In the genomic region with DNA sequence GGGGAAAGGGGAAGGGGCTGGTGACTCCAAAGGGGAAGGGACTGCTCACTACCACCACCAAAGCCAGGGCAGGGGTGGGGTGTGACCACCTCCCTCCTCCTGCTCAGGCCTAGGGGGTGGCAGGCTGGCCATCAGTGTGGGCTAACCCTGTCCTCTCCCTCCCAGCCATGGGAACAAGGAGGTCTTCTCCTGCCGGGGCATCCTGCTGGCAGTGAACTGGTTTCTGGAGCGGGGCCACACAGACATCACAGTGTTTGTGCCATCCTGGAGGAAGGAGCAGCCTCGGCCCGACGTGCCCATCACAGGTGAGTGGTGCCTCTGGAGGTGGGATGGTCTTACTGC, we compare ENCODE assay signal across 1 cellular context.
TF ChIP-seq lines count a peak whose summit lies in the region.

No MANE protein-coding gene starts in this region.

TF ChIP-seq in HepG2, 621 proteins besides CTCF, POLR2A, EP300 and RAD21:
- TF ChIP-seq NFYC (CRISPR knock-in tag; IDR thresholded peaks at IDR 0.05), result no peak
- TF ChIP-seq REPIN1 (CRISPR knock-in tag; IDR thresholded peaks at IDR 0.05; ENCODE audit: borderline replicate concordance, low read depth), result no peak
- no peak for TF ChIP-seq MLLT10 (CRISPR knock-in tag; IDR thresholded peaks at IDR 0.05)
- no peak for TF ChIP-seq ZKSCAN1 (IDR thresholded peaks at IDR 0.05; ENCODE audit: low read length)
- TF ChIP-seq MAZ (IDR thresholded peaks at IDR 0.05; ENCODE audit: borderline replicate concordance, low read depth, low read length), result no peak
- no peak for TF ChIP-seq MAZ (CRISPR knock-in tag; IDR thresholded peaks at IDR 0.05; ENCODE audit: low read depth)
- TF ChIP-seq ZNF777 (CRISPR knock-in tag; IDR thresholded peaks at IDR 0.05), result no peak
- TF ChIP-seq CBX1 (IDR thresholded peaks at IDR 0.05; ENCODE audit: low read depth), result no peak
- TF ChIP-seq, protein P1, sequence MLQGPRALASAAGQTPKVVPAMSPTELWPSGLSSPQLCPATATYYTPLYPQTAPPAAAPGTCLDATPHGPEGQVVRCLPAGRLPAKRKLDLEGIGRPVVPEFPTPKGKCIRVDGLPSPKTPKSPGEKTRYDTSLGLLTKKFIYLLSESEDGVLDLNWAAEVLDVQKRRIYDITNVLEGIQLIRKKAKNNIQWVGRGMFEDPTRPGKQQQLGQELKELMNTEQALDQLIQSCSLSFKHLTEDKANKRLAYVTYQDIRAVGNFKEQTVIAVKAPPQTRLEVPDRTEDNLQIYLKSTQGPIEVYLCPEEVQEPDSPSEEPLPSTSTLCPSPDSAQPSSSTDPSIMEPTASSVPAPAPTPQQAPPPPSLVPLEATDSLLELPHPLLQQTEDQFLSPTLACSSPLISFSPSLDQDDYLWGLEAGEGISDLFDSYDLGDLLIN (CRISPR knock-in tag; IDR thresholded peaks at IDR 0.05; ENCODE audit: borderline replicate concordance), result no peak
- no peak for TF ChIP-seq SRSF9 (IDR thresholded peaks at IDR 0.05; ENCODE audit: borderline replicate concordance, insufficient read depth, low read depth, low read length, poor library complexity, severe bottlenecking)
- TF ChIP-seq, protein P2, sequence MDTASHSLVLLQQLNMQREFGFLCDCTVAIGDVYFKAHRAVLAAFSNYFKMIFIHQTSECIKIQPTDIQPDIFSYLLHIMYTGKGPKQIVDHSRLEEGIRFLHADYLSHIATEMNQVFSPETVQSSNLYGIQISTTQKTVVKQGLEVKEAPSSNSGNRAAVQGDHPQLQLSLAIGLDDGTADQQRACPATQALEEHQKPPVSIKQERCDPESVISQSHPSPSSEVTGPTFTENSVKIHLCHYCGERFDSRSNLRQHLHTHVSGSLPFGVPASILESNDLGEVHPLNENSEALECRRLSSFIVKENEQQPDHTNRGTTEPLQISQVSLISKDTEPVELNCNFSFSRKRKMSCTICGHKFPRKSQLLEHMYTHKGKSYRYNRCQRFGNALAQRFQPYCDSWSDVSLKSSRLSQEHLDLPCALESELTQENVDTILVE (CRISPR knock-in tag; IDR thresholded peaks at IDR 0.05), result no peak
- TF ChIP-seq U2AF1 (optimal IDR thresholded peaks at IDR 0.05; ENCODE audit: low read depth, low read length), result no peak
- TF ChIP-seq, protein P3, sequence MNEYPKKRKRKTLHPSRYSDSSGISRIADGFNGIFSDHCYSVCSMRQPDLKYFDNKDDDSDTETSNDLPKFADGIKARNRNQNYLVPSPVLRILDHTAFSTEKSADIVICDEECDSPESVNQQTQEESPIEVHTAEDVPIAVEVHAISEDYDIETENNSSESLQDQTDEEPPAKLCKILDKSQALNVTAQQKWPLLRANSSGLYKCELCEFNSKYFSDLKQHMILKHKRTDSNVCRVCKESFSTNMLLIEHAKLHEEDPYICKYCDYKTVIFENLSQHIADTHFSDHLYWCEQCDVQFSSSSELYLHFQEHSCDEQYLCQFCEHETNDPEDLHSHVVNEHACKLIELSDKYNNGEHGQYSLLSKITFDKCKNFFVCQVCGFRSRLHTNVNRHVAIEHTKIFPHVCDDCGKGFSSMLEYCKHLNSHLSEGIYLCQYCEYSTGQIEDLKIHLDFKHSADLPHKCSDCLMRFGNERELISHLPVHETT (CRISPR knock-in tag; conservative IDR thresholded peaks at IDR 0.05), result no peak
- TF ChIP-seq, protein P4, sequence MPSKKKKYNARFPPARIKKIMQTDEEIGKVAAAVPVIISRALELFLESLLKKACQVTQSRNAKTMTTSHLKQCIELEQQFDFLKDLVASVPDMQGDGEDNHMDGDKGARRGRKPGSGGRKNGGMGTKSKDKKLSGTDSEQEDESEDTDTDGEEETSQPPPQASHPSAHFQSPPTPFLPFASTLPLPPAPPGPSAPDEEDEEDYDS (CRISPR knock-in tag; IDR thresholded peaks at IDR 0.05), result no peak
- no peak for TF ChIP-seq SP1 (IDR thresholded peaks at IDR 0.05)
- 0 out of 2 replicates have a peak, but pooled peaks have one; percentile 7 for TF ChIP-seq SP1 (CRISPR knock-in tag; IDR thresholded peaks at IDR 0.05)
- TF ChIP-seq, protein P5, sequence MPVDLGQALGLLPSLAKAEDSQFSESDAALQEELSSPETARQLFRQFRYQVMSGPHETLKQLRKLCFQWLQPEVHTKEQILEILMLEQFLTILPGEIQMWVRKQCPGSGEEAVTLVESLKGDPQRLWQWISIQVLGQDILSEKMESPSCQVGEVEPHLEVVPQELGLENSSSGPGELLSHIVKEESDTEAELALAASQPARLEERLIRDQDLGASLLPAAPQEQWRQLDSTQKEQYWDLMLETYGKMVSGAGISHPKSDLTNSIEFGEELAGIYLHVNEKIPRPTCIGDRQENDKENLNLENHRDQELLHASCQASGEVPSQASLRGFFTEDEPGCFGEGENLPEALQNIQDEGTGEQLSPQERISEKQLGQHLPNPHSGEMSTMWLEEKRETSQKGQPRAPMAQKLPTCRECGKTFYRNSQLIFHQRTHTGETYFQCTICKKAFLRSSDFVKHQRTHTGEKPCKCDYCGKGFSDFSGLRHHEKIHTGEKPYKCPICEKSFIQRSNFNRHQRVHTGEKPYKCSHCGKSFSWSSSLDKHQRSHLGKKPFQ (CRISPR knock-in tag; IDR thresholded peaks at IDR 0.05; ENCODE audit: insufficient replicate concordance), result peak; percentile 80
- no peak for TF ChIP-seq ZMYM2 (CRISPR knock-in tag; IDR thresholded peaks at IDR 0.05)
- TF ChIP-seq, protein P6, sequence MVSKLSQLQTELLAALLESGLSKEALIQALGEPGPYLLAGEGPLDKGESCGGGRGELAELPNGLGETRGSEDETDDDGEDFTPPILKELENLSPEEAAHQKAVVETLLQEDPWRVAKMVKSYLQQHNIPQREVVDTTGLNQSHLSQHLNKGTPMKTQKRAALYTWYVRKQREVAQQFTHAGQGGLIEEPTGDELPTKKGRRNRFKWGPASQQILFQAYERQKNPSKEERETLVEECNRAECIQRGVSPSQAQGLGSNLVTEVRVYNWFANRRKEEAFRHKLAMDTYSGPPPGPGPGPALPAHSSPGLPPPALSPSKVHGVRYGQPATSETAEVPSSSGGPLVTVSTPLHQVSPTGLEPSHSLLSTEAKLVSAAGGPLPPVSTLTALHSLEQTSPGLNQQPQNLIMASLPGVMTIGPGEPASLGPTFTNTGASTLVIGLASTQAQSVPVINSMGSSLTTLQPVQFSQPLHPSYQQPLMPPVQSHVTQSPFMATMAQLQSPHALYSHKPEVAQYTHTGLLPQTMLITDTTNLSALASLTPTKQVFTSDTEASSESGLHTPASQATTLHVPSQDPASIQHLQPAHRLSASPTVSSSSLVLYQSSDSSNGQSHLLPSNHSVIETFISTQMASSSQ (IDR thresholded peaks at IDR 0.05; ENCODE audit: low read depth), result no peak
- TF ChIP-seq, protein P6 (CRISPR knock-in tag; IDR thresholded peaks at IDR 0.05; ENCODE audit: borderline replicate concordance), result no peak
- TF ChIP-seq, protein P7, sequence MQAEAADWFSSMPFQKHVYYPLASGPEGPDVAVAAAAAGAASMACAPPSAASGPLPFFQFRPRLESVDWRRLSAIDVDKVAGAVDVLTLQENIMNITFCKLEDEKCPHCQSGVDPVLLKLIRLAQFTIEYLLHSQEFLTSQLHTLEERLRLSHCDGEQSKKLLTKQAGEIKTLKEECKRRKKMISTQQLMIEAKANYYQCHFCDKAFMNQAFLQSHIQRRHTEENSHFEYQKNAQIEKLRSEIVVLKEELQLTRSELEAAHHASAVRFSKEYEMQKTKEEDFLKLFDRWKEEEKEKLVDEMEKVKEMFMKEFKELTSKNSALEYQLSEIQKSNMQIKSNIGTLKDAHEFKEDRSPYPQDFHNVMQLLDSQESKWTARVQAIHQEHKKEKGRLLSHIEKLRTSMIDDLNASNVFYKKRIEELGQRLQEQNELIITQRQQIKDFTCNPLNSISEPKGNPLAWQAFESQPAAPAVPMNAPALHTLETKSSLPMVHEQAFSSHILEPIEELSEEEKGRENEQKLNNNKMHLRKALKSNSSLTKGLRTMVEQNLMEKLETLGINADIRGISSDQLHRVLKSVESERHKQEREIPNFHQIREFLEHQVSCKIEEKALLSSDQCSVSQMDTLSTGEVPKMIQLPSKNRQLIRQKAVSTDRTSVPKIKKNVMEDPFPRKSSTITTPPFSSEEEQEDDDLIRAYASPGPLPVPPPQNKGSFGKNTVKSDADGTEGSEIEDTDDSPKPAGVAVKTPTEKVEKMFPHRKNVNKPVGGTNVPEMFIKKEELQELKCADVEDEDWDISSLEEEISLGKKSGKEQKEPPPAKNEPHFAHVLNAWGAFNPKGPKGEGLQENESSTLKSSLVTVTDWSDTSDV (CRISPR knock-in tag; IDR thresholded peaks at IDR 0.05), result 0 out of 2 replicates have a peak, but pooled peaks have one; percentile 68
- TF ChIP-seq AGO1 (IDR thresholded peaks at IDR 0.05; ENCODE audit: low read depth, low read length, poor library complexity, severe bottlenecking), result peak; percentile 28
- TF ChIP-seq, protein P8, sequence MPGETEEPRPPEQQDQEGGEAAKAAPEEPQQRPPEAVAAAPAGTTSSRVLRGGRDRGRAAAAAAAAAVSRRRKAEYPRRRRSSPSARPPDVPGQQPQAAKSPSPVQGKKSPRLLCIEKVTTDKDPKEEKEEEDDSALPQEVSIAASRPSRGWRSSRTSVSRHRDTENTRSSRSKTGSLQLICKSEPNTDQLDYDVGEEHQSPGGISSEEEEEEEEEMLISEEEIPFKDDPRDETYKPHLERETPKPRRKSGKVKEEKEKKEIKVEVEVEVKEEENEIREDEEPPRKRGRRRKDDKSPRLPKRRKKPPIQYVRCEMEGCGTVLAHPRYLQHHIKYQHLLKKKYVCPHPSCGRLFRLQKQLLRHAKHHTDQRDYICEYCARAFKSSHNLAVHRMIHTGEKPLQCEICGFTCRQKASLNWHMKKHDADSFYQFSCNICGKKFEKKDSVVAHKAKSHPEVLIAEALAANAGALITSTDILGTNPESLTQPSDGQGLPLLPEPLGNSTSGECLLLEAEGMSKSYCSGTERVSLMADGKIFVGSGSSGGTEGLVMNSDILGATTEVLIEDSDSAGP (CRISPR knock-in tag; IDR thresholded peaks at IDR 0.05; ENCODE audit: borderline replicate concordance), result 0 out of 2 replicates have a peak, but pooled peaks have one; percentile 22
- no peak for TF ChIP-seq NFE2 (CRISPR knock-in tag; IDR thresholded peaks at IDR 0.05)
- TF ChIP-seq MTF1 (CRISPR knock-in tag; IDR thresholded peaks at IDR 0.05), result no peak
- TF ChIP-seq ZNF501 (CRISPR knock-in tag; IDR thresholded peaks at IDR 0.05), result 0 out of 2 replicates have a peak, but pooled peaks have one; percentile 6
- no peak for TF ChIP-seq KAT7 (CRISPR knock-in tag; IDR thresholded peaks at IDR 0.05; ENCODE audit: borderline replicate concordance)
- TF ChIP-seq YY1 (IDR thresholded peaks at IDR 0.05; ENCODE audit: insufficient read depth, insufficient replicate concordance, low read depth, low read length), result no peak
- TF ChIP-seq CBFB (CRISPR knock-in tag; IDR thresholded peaks at IDR 0.05), result 0 out of 2 replicates have a peak, but pooled peaks have one; percentile 13
- TF ChIP-seq ZNF891 (CRISPR knock-in tag; IDR thresholded peaks at IDR 0.05), result peak; percentile 31; the same call in 1 of the 2 replicates
- TF ChIP-seq, protein P9, sequence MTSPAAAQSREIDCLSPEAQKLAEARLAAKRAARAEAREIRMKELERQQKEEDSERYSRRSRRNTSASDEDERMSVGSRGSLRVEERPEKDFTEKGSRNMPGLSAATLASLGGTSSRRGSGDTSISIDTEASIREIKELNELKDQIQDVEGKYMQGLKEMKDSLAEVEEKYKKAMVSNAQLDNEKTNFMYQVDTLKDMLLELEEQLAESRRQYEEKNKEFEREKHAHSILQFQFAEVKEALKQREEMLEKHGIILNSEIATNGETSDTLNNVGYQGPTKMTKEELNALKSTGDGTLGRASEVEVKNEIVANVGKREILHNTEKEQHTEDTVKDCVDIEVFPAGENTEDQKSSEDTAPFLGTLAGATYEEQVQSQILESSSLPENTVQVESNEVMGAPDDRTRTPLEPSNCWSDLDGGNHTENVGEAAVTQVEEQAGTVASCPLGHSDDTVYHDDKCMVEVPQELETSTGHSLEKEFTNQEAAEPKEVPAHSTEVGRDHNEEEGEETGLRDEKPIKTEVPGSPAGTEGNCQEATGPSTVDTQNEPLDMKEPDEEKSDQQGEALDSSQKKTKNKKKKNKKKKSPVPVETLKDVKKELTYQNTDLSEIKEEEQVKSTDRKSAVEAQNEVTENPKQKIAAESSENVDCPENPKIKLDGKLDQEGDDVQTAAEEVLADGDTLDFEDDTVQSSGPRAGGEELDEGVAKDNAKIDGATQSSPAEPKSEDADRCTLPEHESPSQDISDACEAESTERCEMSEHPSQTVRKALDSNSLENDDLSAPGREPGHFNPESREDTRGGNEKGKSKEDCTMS (CRISPR knock-in tag; conservative IDR thresholded peaks at IDR 0.05), result no peak
- no peak for TF ChIP-seq ZSCAN21 (CRISPR knock-in tag; IDR thresholded peaks at IDR 0.05; ENCODE audit: borderline replicate concordance)
- TF ChIP-seq CENPT (CRISPR knock-in tag; IDR thresholded peaks at IDR 0.05; ENCODE audit: low read depth), result no peak
- no peak for TF ChIP-seq ZFP41 (CRISPR knock-in tag; IDR thresholded peaks at IDR 0.05; ENCODE audit: borderline replicate concordance)
- no peak for TF ChIP-seq NFRKB (IDR thresholded peaks at IDR 0.05)
